1 cellular context compared by ENCODE assay signal in genomic region chr2:88196490-88197087, GRCh38.
TF ChIP-seq lines count a peak whose summit lies in the region.

No MANE protein-coding gene starts in this region.

TF ChIP-seq in HepG2, 621 proteins besides CTCF, POLR2A, EP300 and RAD21 (continues in another document):
- no peak for TF ChIP-seq ZNF510 (CRISPR knock-in tag; IDR thresholded peaks at IDR 0.05; ENCODE audit: low read depth)
- TF ChIP-seq, protein P1, sequence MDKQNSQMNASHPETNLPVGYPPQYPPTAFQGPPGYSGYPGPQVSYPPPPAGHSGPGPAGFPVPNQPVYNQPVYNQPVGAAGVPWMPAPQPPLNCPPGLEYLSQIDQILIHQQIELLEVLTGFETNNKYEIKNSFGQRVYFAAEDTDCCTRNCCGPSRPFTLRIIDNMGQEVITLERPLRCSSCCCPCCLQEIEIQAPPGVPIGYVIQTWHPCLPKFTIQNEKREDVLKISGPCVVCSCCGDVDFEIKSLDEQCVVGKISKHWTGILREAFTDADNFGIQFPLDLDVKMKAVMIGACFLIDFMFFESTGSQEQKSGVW (CRISPR knock-in tag; IDR thresholded peaks at IDR 0.05; ENCODE audit: borderline replicate concordance): no peak
- TF ChIP-seq, protein P2, sequence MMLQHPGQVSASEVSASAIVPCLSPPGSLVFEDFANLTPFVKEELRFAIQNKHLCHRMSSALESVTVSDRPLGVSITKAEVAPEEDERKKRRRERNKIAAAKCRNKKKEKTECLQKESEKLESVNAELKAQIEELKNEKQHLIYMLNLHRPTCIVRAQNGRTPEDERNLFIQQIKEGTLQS (CRISPR knock-in tag; IDR thresholded peaks at IDR 0.05): no peak
- TF ChIP-seq GZF1 (CRISPR knock-in tag; IDR thresholded peaks at IDR 0.05): no peak
- no peak for TF ChIP-seq CC2D1A (CRISPR knock-in tag; IDR thresholded peaks at IDR 0.05)
- TF ChIP-seq FOXP4 (CRISPR knock-in tag; IDR thresholded peaks at IDR 0.05): no peak
- peak; percentile 34; the same call in 1 of the 2 replicates for TF ChIP-seq FOXP1 (IDR thresholded peaks at IDR 0.05)
- no peak for TF ChIP-seq FOXP1 (CRISPR knock-in tag; IDR thresholded peaks at IDR 0.05)
- no peak for TF ChIP-seq JARID2 (CRISPR knock-in tag; IDR thresholded peaks at IDR 0.05; ENCODE audit: insufficient replicate concordance)
- TF ChIP-seq ETV5 (CRISPR knock-in tag; IDR thresholded peaks at IDR 0.05; ENCODE audit: borderline replicate concordance): no peak
- no peak for TF ChIP-seq ZNF503 (CRISPR knock-in tag; IDR thresholded peaks at IDR 0.05)
- no peak for TF ChIP-seq HIC2 (CRISPR knock-in tag; IDR thresholded peaks at IDR 0.05; ENCODE audit: low read depth)
- TF ChIP-seq LCORL (IDR thresholded peaks at IDR 0.05): peak; percentile 30; the same call in 1 of the 2 replicates
- TF ChIP-seq LCORL (CRISPR knock-in tag; IDR thresholded peaks at IDR 0.05): no peak
- TF ChIP-seq ZFP36 (IDR thresholded peaks at IDR 0.05; ENCODE audit: borderline replicate concordance, low read depth, low read length, partially characterized antibody): no peak
- TF ChIP-seq, protein P3, sequence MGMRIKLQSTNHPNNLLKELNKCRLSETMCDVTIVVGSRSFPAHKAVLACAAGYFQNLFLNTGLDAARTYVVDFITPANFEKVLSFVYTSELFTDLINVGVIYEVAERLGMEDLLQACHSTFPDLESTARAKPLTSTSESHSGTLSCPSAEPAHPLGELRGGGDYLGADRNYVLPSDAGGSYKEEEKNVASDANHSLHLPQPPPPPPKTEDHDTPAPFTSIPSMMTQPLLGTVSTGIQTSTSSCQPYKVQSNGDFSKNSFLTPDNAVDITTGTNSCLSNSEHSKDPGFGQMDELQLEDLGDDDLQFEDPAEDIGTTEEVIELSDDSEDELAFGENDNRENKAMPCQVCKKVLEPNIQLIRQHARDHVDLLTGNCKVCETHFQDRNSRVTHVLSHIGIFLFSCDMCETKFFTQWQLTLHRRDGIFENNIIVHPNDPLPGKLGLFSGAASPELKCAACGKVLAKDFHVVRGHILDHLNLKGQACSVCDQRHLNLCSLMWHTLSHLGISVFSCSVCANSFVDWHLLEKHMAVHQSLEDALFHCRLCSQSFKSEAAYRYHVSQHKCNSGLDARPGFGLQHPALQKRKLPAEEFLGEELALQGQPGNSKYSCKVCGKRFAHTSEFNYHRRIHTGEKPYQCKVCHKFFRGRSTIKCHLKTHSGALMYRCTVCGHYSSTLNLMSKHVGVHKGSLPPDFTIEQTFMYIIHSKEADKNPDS (CRISPR knock-in tag; IDR thresholded peaks at IDR 0.05): no peak
- no peak for TF ChIP-seq ATF4 (CRISPR knock-in tag; IDR thresholded peaks at IDR 0.05)
- TF ChIP-seq ZBTB44 (CRISPR knock-in tag; IDR thresholded peaks at IDR 0.05): no peak
- TF ChIP-seq MNT (IDR thresholded peaks at IDR 0.05): peak; percentile 74
- TF ChIP-seq, protein P4, sequence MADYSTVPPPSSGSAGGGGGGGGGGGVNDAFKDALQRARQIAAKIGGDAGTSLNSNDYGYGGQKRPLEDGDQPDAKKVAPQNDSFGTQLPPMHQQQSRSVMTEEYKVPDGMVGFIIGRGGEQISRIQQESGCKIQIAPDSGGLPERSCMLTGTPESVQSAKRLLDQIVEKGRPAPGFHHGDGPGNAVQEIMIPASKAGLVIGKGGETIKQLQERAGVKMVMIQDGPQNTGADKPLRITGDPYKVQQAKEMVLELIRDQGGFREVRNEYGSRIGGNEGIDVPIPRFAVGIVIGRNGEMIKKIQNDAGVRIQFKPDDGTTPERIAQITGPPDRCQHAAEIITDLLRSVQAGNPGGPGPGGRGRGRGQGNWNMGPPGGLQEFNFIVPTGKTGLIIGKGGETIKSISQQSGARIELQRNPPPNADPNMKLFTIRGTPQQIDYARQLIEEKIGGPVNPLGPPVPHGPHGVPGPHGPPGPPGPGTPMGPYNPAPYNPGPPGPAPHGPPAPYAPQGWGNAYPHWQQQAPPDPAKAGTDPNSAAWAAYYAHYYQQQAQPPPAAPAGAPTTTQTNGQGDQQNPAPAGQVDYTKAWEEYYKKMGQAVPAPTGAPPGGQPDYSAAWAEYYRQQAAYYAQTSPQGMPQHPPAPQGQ (CRISPR knock-in tag; IDR thresholded peaks at IDR 0.05; ENCODE audit: borderline replicate concordance): no peak
- no peak for TF ChIP-seq ESRRA (CRISPR knock-in tag; IDR thresholded peaks at IDR 0.05; ENCODE audit: low read depth)
- TF ChIP-seq MIER2 (CRISPR knock-in tag; IDR thresholded peaks at IDR 0.05): no peak
- TF ChIP-seq TCF7 (IDR thresholded peaks at IDR 0.05; ENCODE audit: low read depth): no peak
- no peak for TF ChIP-seq ZNF263 (CRISPR knock-in tag; IDR thresholded peaks at IDR 0.05)
- 0 out of 2 replicates have a peak, but pooled peaks have one; percentile 32 for TF ChIP-seq ZNF207 (IDR thresholded peaks at IDR 0.05; ENCODE audit: borderline replicate concordance)
- no peak for TF ChIP-seq RXRB (CRISPR knock-in tag; IDR thresholded peaks at IDR 0.05; ENCODE audit: borderline replicate concordance)
- TF ChIP-seq IKZF1 (IDR thresholded peaks at IDR 0.05): 0 out of 2 replicates have a peak, but pooled peaks have one; percentile 45
- no peak for TF ChIP-seq YEATS4 (CRISPR knock-in tag; IDR thresholded peaks at IDR 0.05; ENCODE audit: borderline replicate concordance)
- no peak for TF ChIP-seq ZNF768 (CRISPR knock-in tag; IDR thresholded peaks at IDR 0.05)
- TF ChIP-seq MIER3 (CRISPR knock-in tag; IDR thresholded peaks at IDR 0.05; ENCODE audit: borderline replicate concordance): no peak
- TF ChIP-seq GMEB2 (CRISPR knock-in tag; IDR thresholded peaks at IDR 0.05; ENCODE audit: low read depth): no peak
- TF ChIP-seq ZUFSP (CRISPR knock-in tag; IDR thresholded peaks at IDR 0.05; ENCODE audit: borderline replicate concordance): no peak
- TF ChIP-seq RFX3 (CRISPR knock-in tag; IDR thresholded peaks at IDR 0.05): no peak
- TF ChIP-seq ARID2 (CRISPR knock-in tag; IDR thresholded peaks at IDR 0.05; ENCODE audit: borderline replicate concordance): no peak
- TF ChIP-seq STAG1 (CRISPR knock-in tag; IDR thresholded peaks at IDR 0.05): no peak
- no peak for TF ChIP-seq ZNF224 (CRISPR knock-in tag; IDR thresholded peaks at IDR 0.05)
- TF ChIP-seq SNAPC2 (CRISPR knock-in tag; IDR thresholded peaks at IDR 0.05): no peak
- no peak for TF ChIP-seq ZNF20 (CRISPR knock-in tag; IDR thresholded peaks at IDR 0.05)
- no peak for TF ChIP-seq TFDP2 (CRISPR knock-in tag; IDR thresholded peaks at IDR 0.05)
- TF ChIP-seq NBN (conservative IDR thresholded peaks at IDR 0.05): 0 out of 2 replicates have a peak, but pooled peaks have one; percentile 83
- TF ChIP-seq ZMYM2 (CRISPR knock-in tag; IDR thresholded peaks at IDR 0.05): no peak
- no peak for TF ChIP-seq IRX3 (CRISPR knock-in tag; IDR thresholded peaks at IDR 0.05; ENCODE audit: borderline replicate concordance, low read depth)
- no peak for TF ChIP-seq EZH2 (conservative IDR thresholded peaks at IDR 0.05; ENCODE audit: low read depth, low read length)
